ENCODE assay signal across 9 cellular contexts in the genomic region with DNA sequence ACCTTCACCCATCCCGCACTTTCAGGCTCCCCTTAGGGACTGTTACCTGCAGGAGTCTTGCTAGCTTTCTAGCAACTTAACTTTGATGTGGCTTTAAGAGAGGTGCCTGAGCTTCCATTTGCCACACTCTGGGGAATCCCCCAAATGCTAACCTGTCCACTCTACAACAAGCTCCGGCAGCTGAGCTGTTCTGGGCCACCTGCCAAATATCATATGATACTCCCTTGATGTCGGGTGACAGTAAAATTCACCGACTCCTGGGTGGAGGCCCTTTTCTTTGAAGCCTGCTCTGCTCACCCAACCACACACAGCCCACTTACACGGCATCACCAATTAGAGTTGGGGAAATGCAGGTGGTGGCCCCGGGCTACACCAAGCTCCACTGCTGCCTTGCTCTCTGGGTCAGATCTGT. TPM values are rescaled to one million over a fixed set of nuclear protein-coding genes. Genes with fewer than 3 reads are reported as not detected.
DNase-seq lines count a peak whose midpoint lies in the region; ATAC-seq and TF ChIP-seq lines count a peak whose summit lies in the region.
"Had no signal": no experiment of that assay in that cellular context is flagged by ENCODE, and none has a peak within 500 bp of the region (broad histone marks: within the 10 kb centered on the region; RNA-seq: fewer than 3 reads in every experiment).

No MANE protein-coding gene starts in this region.

- no peaks in the 10 kb centered on the region for H3K36me3 ChIP-seq in GM23248 (ENCODE audit: low read depth)

- in situ Hi-C loops in GM23248 (cut with MboI): no loop called here

- H3K4me1 ChIP-seq in foreskin keratinocyte (peaks cover 10% of the 10 kb centered on the region), GM23248 (ENCODE audit: insufficient read depth) (no peaks in the 10 kb centered on the region)

- peak; percentile 83 for ATAC-seq in foreskin keratinocyte
- ATAC-seq in left lobe of liver: no peak

- no peak overlapping the region for H3K4me2 ChIP-seq in GM23248 (ENCODE audit: unreplicated experiment)

- TF ChIP-seq CTCF in foreskin keratinocyte (conservative IDR thresholded peaks at IDR 0.05): no peak

- no peaks in the 10 kb centered on the region for H3K9me2 ChIP-seq in GM23248 (ENCODE audit: insufficient read depth)

- H3F3A ChIP-seq in GM23248 (ENCODE audit: insufficient read depth): no peaks in the 10 kb centered on the region

- WGBS in GM23248 (ENCODE audit: low coverage in 1 of 2, low lambda C conversion rate in 2 of 2, missing lambda C conversion rate in 2 of 2), 2 experiments: 2 to 3% methylated on average over 6 of the region's 6 CpGs

- no peak overlapping the region for H2AFZ ChIP-seq in GM23248

- H3K79me2 ChIP-seq in GM23248 (ENCODE audit: insufficient read depth): no peaks in the 10 kb centered on the region

- H3K27me3 ChIP-seq in foreskin keratinocyte (peaks cover 37% of the 10 kb centered on the region), GM23248 (replicated peaks; ENCODE audit: insufficient read depth) (peaks cover 48% of the 10 kb centered on the region)

- peak; percentile 21 for DNase-seq in Daoy (ENCODE audit: low read depth)
- peak; percentile 40 for DNase-seq in NAMALWA (ENCODE audit: low spot score)
- DNase-seq in activated CD4-positive, alpha-beta T cell treated with anti-CD3 and anti-CD28 coated beads for 4 hours: peak; percentile 81 to 84
- peak; percentile 44 to 66 for DNase-seq in foreskin keratinocyte
- peak; percentile 63 for DNase-seq in stimulated activated CD8-positive, alpha-beta memory T cell treated with anti-CD3 and anti-CD28 coated beads, Interleukin-12 subunit alpha, Interleukin-12 subunit beta, amount 100 ng/mL, for 4 hours (ENCODE audit: low read depth)
- DNase-seq in dermis blood vessel endothelial cell: no peak
- no peak for DNase-seq in GM23248
- DNase-seq in left lobe of liver (ENCODE audit: low spot score): no peak

- no peak overlapping the region for H3K4me3 ChIP-seq in GM23248

- H3K27ac ChIP-seq in foreskin keratinocyte: no peak overlapping the region
- no peak overlapping the region for H3K27ac ChIP-seq in GM23248

- no peaks in the 10 kb centered on the region for H4K20me1 ChIP-seq in GM23248 (ENCODE audit: insufficient read depth)

- no peaks in the 10 kb centered on the region for H3K9me3 ChIP-seq in GM23248 (ENCODE audit: low read depth)

- H3K9ac ChIP-seq in GM23248: no peak overlapping the region

RNA-seq across cellular contexts. Expression of a gene that starts 38.0 kb away (rescaled TPM):
- not detected in 2 replicates for total RNA-seq in Daoy (2014; rRNA removed; shearing (Covaris generic))
- not detected in 2 replicates for total RNA-seq in foreskin keratinocyte
- polyA plus RNA-seq in foreskin keratinocyte: not detected in 2 replicates
- not detected in 2 replicates for total RNA-seq in dermis blood vessel endothelial cell
- not detected in 2 replicates for total RNA-seq in GM23248 (2014; rRNA removed; shearing (Covaris generic))
- not detected in 2 replicates for polyA plus RNA-seq in GM23248 (2016; fragmentation: Nextera tagmentation; extraction: Ambion mirVana)
- not detected for total RNA-seq in left lobe of liver
- total RNA-seq: endothelial cell of umbilical vein had no signal
- polyA plus RNA-seq: endothelial cell of umbilical vein had no signal

Comparison
In these comparisons a context has a peak if more than half of its experiments do, and no peak if none do; other contexts are left out.
1. DNase-seq: peak in Daoy (single experiment), NAMALWA (single experiment), activated CD4-positive, alpha-beta T cell treated with anti-CD3 and anti-CD28 coated beads for 4 hours (2 of 2), foreskin keratinocyte (2 of 2) and stimulated activated CD8-positive, alpha-beta memory T cell treated with anti-CD3 and anti-CD28 coated beads, Interleukin-12 subunit alpha, Interleukin-12 subunit beta, amount 100 ng/mL, for 4 hours (single experiment); none in dermis blood vessel endothelial cell (single experiment), GM23248 (single experiment) and left lobe of liver (single experiment).